ENCODE assay signal across 18 cellular contexts in genomic region chr17:83006515-83007455, GRCh38.
DNase-seq lines count a peak whose midpoint lies in the region; ATAC-seq and TF ChIP-seq lines count a peak whose summit lies in the region.
"Had no signal": no experiment of that assay in that cellular context is flagged by ENCODE, and none has a peak within 500 bp of the region (broad histone marks: within the 10 kb centered on the region; RNA-seq: fewer than 3 reads in every experiment).

No MANE protein-coding gene starts in this region.

- TF ChIP-seq CTCF in coronary artery (IDR thresholded peaks at IDR 0.05) = no peak
- TF ChIP-seq CTCF in suprapubic skin (IDR thresholded peaks at IDR 0.05) = no peak

- H3K27me3 ChIP-seq in suprapubic skin = no peaks in the 10 kb centered on the region
- H3K27me3 ChIP-seq: transverse colon had no signal

- ATAC-seq in GM21576 (IDR thresholded peaks at IDR 0.05; ENCODE audit: unreplicated experiment) = no peak
- no peak for ATAC-seq in GM18868 (IDR thresholded peaks at IDR 0.05; ENCODE audit: unreplicated experiment)
- ATAC-seq: foreskin keratinocyte; stimulated activated effector memory CD8-positive, alpha-beta T cell treated with anti-CD3 and anti-CD28 coated beads, Interleukin-12 subunit alpha, Interleukin-12 subunit beta, amount 100 ng/mL, for 72 hours had no signal

- peaks cover 30% of the 10 kb centered on the region for H3K4me1 ChIP-seq in suprapubic skin
- H3K4me1 ChIP-seq: foreskin keratinocyte, transverse colon had no signal

- H3K27ac ChIP-seq in coronary artery (no peak overlapping the region), suprapubic skin (no peak overlapping the region)
- H3K27ac ChIP-seq: C4-2B, foreskin keratinocyte, transverse colon had no signal

- H3K4me3 ChIP-seq in coronary artery = no peak overlapping the region
- peak overlapping the region; percentile 3 for H3K4me3 ChIP-seq in suprapubic skin
- H3K4me3 ChIP-seq: transverse colon had no signal

- DNase-seq in NCI-H2107 (lab: John Stamatoyannopoulos, UW) (peak; percentile 10), NCI-H2107 treated with DMSO at 0.1 percent for 48 hours (lab: John Stamatoyannopoulos, UW; ENCODE audit: unreplicated experiment) (no peak), coronary artery (ENCODE audit: low spot score) (peak; percentile 65), iPS-NIHi7 (ENCODE audit: extremely low spot score) (peak; percentile 7), suprapubic skin (ENCODE audit: low spot score in 2 of 2) (no peak), NCI-H774 (lab: John Stamatoyannopoulos, UW) (no peak)
- DNase-seq: activated CD4-positive, CD25-positive, alpha-beta regulatory T cell treated with anti-CD3 and anti-CD28 coated beads, Interleukin-2, amount 50 U/mL, for 72 hours; activated effector memory CD4-positive, alpha-beta T cell treated with Interleukin-2 at 50 U/mL for 16 hours; amniotic stem cell; foreskin keratinocyte; HCEC 1CT; NCI-H1105; SIG-M5; transverse colon had no signal

- no peaks in the 10 kb centered on the region for H3K36me3 ChIP-seq in suprapubic skin
- H3K36me3 ChIP-seq: transverse colon had no signal

- TF ChIP-seq EP300 in suprapubic skin (IDR thresholded peaks at IDR 0.05) = no peak

- no peaks in the 10 kb centered on the region for H3K9me3 ChIP-seq in suprapubic skin
- H3K9me3 ChIP-seq: transverse colon had no signal

- WGBS in suprapubic skin = 61% methylated on average over 29 of the region's 38 CpGs

- TF ChIP-seq POLR2A in suprapubic skin (IDR thresholded peaks at IDR 0.05) = no peak

Comparison
In these comparisons a context has a peak if more than half of its experiments do, and no peak if none do; other contexts are left out.
1. DNase-seq: peak in NCI-H2107 (single experiment), coronary artery (single experiment) and iPS-NIHi7 (single experiment); none in NCI-H2107 treated with DMSO at 0.1 percent for 48 hours (single experiment), suprapubic skin (0 of 2) and NCI-H774 (single experiment).